18 cellular contexts compared by ENCODE assay signal in genomic region chr7:117592011-117592635, GRCh38.
DNase-seq lines count a peak whose midpoint lies in the region; FAIRE-seq and TF ChIP-seq lines count a peak whose summit lies in the region.
"Had no signal": no experiment of that assay in that cellular context is flagged by ENCODE, and none has a peak within 500 bp of the region (broad histone marks: within the 10 kb centered on the region; RNA-seq: fewer than 3 reads in every experiment).

No MANE protein-coding gene starts in this region.

- H3K4me2 ChIP-seq in H1 (ENCODE audit: insufficient read depth in 1 of 2, low read depth in 2 of 2, low read length in 2 of 2): no peak overlapping the region
- no peak overlapping the region for H3K4me2 ChIP-seq in neural progenitor cell
- H3K4me2 ChIP-seq: BLaER1 treated with 17β-estradiol and CSF1 and Interleukin-3, amounts not matched to agents 10 nM and 100 nM had no signal

- POLR2A ChIA-PET in H1 (lab: Charles Lee; ENCODE audit: partially characterized antibody): no interaction called here

- H4K5ac ChIP-seq in H1 (ENCODE audit: insufficient read length, low read depth, low read length): no peak overlapping the region

- no peak overlapping the region for H4K8ac ChIP-seq in H1 (ENCODE audit: extremely low read depth, insufficient read depth, low read length)

- TF ChIP-seq CTCF in H1 (IDR thresholded peaks at IDR 0.05; ENCODE audit: control extremely low read depth in 1 of 3, insufficient read depth in 1 of 3, low read depth in 1 of 3, low read length in 3 of 3) (no peak), neural progenitor cell (IDR thresholded peaks at IDR 0.05) (no peak)

- H2BK15ac ChIP-seq in H1 (ENCODE audit: low read length): no peak overlapping the region

- H2BK5ac ChIP-seq in H1 (ENCODE audit: low read depth, low read length): no peak overlapping the region

- no peak overlapping the region for H3K4me3 ChIP-seq in H1 (ENCODE audit: extremely low read depth in 1 of 4, insufficient read depth in 2 of 4, low read depth in 3 of 4, low read length in 4 of 4)
- no peak overlapping the region for H3K4me3 ChIP-seq in neural progenitor cell
- H3K4me3 ChIP-seq: BLaER1 treated with 17β-estradiol and CSF1 and Interleukin-3, amounts not matched to agents 10 nM and 100 nM; GM23248; HAP-1 had no signal

- H2BK12ac ChIP-seq in H1 (ENCODE audit: low read depth, low read length): no peak overlapping the region

- no peak overlapping the region for H3K27ac Mint-ChIP-seq in neural progenitor cell
- H3K27ac Mint-ChIP-seq: CD4-positive, CD25-positive, alpha-beta regulatory T cell had no signal

- H4K20me1 ChIP-seq in H1 (replicated peaks in 1 of 2; ENCODE audit: control insufficient read depth in 1 of 2, insufficient read depth in 2 of 2, low read length in 2 of 2) (no peaks in the 10 kb centered on the region), neural progenitor cell (ENCODE audit: low read depth) (no peaks in the 10 kb centered on the region)
- H4K20me1 ChIP-seq: BLaER1 treated with 17β-estradiol and CSF1 and Interleukin-3, amounts not matched to agents 10 nM and 100 nM had no signal

- FAIRE-seq in H1 (lab: Jason Lieb, UNC): no peak
- FAIRE-seq: HepG2 had no signal

- peaks cover 2% of the 10 kb centered on the region for H3K4me1 Mint-ChIP-seq in neural progenitor cell
- H3K4me1 Mint-ChIP-seq: CD4-positive, CD25-positive, alpha-beta regulatory T cell had no signal

- DNase-seq in NCI-H748 (lab: John Stamatoyannopoulos, UW; ENCODE audit: unreplicated experiment): peak; percentile 26
- no peak for DNase-seq in NCI-H748 treated with DMSO at 0.1 percent for 48 hours (lab: John Stamatoyannopoulos, UW)
- no peak for DNase-seq in H1 (ENCODE audit: low read depth in 1 of 2, low spot score in 2 of 2)
- peak; percentile 16 for DNase-seq in neural progenitor cell (ENCODE audit: low spot score)
- no peak for DNase-seq in 8988T
- no peak for DNase-seq in NOMO-1 (lab: John Stamatoyannopoulos, UW; ENCODE audit: unreplicated experiment in 2 of 2)
- DNase-seq in iPS-NIHi7 (ENCODE audit: extremely low spot score): no peak
- DNase-seq: ACHN; CD4-positive, CD25-positive, alpha-beta regulatory T cell; DMS153; DMS79 treated with DMSO at 0.1 percent for 48 hours; GDM1; GM23248 had no signal

- WGBS in H1 (ENCODE audit: extremely low coverage in 1 of 2, insufficient coverage in 1 of 2, insufficient read length in 1 of 2, insufficient replicate concordance in 2 of 2, low coverage in 1 of 2, low lambda C conversion rate in 2 of 2, missing lambda C conversion rate in 1 of 2), 2 experiments: 86% methylated on average over 11 of the region's 11 CpGs; no CpG with 5 or more reads in 1 of the 2 experiments

- no peak overlapping the region for H3K18ac ChIP-seq in H1 (ENCODE audit: extremely low read depth, low read length)

- no peak overlapping the region for H3K23ac ChIP-seq in H1 (ENCODE audit: insufficient read length)

- no peaks in the 10 kb centered on the region for H3K79me2 ChIP-seq in H1 (ENCODE audit: control insufficient read depth in 1 of 2, insufficient read depth in 2 of 2, low read length in 2 of 2)
- no peaks in the 10 kb centered on the region for H3K79me2 ChIP-seq in neural progenitor cell (ENCODE audit: low read depth)

- H3K9me3 ChIP-seq in KOPT-K1 (ENCODE audit: insufficient read depth, low read length, poor library complexity, severe bottlenecking) (peaks cover 16% of the 10 kb centered on the region), H1 (ENCODE audit: insufficient read depth in 2 of 2, low read depth in 1 of 2, low read length in 1 of 2) (peaks cover 0 to 6% of the 10 kb centered on the region in 2 experiments; a peak in 1 of 4 replicates), neural progenitor cell (ENCODE audit: low read depth) (no peaks in the 10 kb centered on the region)
- H3K9me3 ChIP-seq: HAP-1 had no signal

- H3K79me1 ChIP-seq in H1 (ENCODE audit: low read depth, low read length): no peaks in the 10 kb centered on the region

- H3K23me2 ChIP-seq in H1 (ENCODE audit: low read depth, low read length): no peaks in the 10 kb centered on the region

- H3K36me3 Mint-ChIP-seq in neural progenitor cell: no peaks in the 10 kb centered on the region
- H3K36me3 Mint-ChIP-seq: CD4-positive, CD25-positive, alpha-beta regulatory T cell had no signal

- H3K27me3 ChIP-seq in H1 (replicated peaks in 1 of 4; ENCODE audit: control insufficient read depth in 3 of 4, extremely low read depth in 1 of 4, insufficient read depth in 3 of 4, low read length in 3 of 4) (no peaks in the 10 kb centered on the region), neural progenitor cell (no peaks in the 10 kb centered on the region)
- H3K27me3 ChIP-seq: BLaER1 treated with 17β-estradiol and CSF1 and Interleukin-3, amounts not matched to agents 10 nM and 100 nM had no signal

- TF ChIP-seq EP300 in H1 (IDR thresholded peaks at IDR 0.05; ENCODE audit: borderline replicate concordance in 1 of 2, low read depth in 2 of 2, low read length in 2 of 2): no peak

- H2AK5ac ChIP-seq in H1 (ENCODE audit: low read depth, low read length): no peak overlapping the region

- no peak overlapping the region for H2BK20ac ChIP-seq in H1 (ENCODE audit: low read length)

- no peak overlapping the region for H4K91ac ChIP-seq in H1 (replicated peaks; ENCODE audit: insufficient read length, low read length)

- no peak overlapping the region for H3K4ac ChIP-seq in H1 (replicated peaks; ENCODE audit: insufficient read length, low read depth, low read length)

- no peak for TF ChIP-seq POLR2A in H1 (IDR thresholded peaks at IDR 0.05; ENCODE audit: control extremely low read depth in 1 of 2, low read depth in 2 of 2, low read length in 2 of 2)

- H2AFZ ChIP-seq in H1 (ENCODE audit: low read length): peak overlapping the region; percentile 77; the same call in 1 of the 2 replicates
- peak overlapping the region; percentile 11 for H2AFZ ChIP-seq in neural progenitor cell (replicated peaks)
- H2AFZ ChIP-seq: GM23248 had no signal

- H3K4me1 ChIP-seq in H1 (replicated peaks in 1 of 4; ENCODE audit: control insufficient read depth in 3 of 4, insufficient read depth in 4 of 4, low read length in 3 of 4) (no peaks in the 10 kb centered on the region), neural progenitor cell (no peaks in the 10 kb centered on the region)
- H3K4me1 ChIP-seq: HAP-1 had no signal

- no peaks in the 10 kb centered on the region for H3K27me3 Mint-ChIP-seq in neural progenitor cell (ENCODE audit: insufficient read depth, low read depth)
- H3K27me3 Mint-ChIP-seq: CD4-positive, CD25-positive, alpha-beta regulatory T cell had no signal

- H2BK120ac ChIP-seq in H1 (replicated peaks; ENCODE audit: low read depth, low read length): no peak overlapping the region

- H3F3A ChIP-seq in neural progenitor cell (ENCODE audit: low read depth): no peaks in the 10 kb centered on the region

- peak overlapping the region; percentile 97 for H3K27ac ChIP-seq in KOPT-K1 (ENCODE audit: low read depth, low read length, poor library complexity, severe bottlenecking)
- H3K27ac ChIP-seq in H1 (ENCODE audit: low read depth, low read length): no peak overlapping the region
- H3K27ac ChIP-seq in neural progenitor cell: no peak overlapping the region
- H3K27ac ChIP-seq: 22Rv1; BLaER1 treated with 17β-estradiol and CSF1 and Interleukin-3, amounts not matched to agents 10 nM and 100 nM; GM23248 had no signal

- no peak overlapping the region for H3K14ac ChIP-seq in H1 (ENCODE audit: insufficient read length)

- H3K9me3 Mint-ChIP-seq in neural progenitor cell: peaks cover 4% of the 10 kb centered on the region
- H3K9me3 Mint-ChIP-seq: CD4-positive, CD25-positive, alpha-beta regulatory T cell had no signal

- H3K36me3 ChIP-seq in KOPT-K1 (ENCODE audit: insufficient read depth, low read length) (peaks cover 24% of the 10 kb centered on the region), H1 (ENCODE audit: control insufficient read depth in 2 of 4, insufficient read depth in 4 of 4, low read length in 3 of 4) (no peaks in the 10 kb centered on the region), neural progenitor cell (no peaks in the 10 kb centered on the region)
- H3K36me3 ChIP-seq: BLaER1 treated with 17β-estradiol and CSF1 and Interleukin-3, amounts not matched to agents 10 nM and 100 nM; HAP-1 had no signal

- no peak overlapping the region for H3K4me3 Mint-ChIP-seq in neural progenitor cell
- H3K4me3 Mint-ChIP-seq: CD4-positive, CD25-positive, alpha-beta regulatory T cell had no signal

- no peak overlapping the region for H3K9ac ChIP-seq in H1 (replicated peaks in 1 of 4; ENCODE audit: extremely low read depth in 1 of 4, low read depth in 3 of 4, low read length in 3 of 4)
- no peak overlapping the region for H3K9ac ChIP-seq in neural progenitor cell
- H3K9ac ChIP-seq: BLaER1 treated with 17β-estradiol and CSF1 and Interleukin-3, amounts not matched to agents 10 nM and 100 nM; GM23248 had no signal

- H3K56ac ChIP-seq in H1 (replicated peaks; ENCODE audit: insufficient read length, low read depth, low read length): no peak overlapping the region

- TF ChIP-seq RAD21 in H1 (IDR thresholded peaks at IDR 0.05 in 1 of 2, conservative IDR thresholded peaks at IDR 0.05 in 1 of 2; ENCODE audit: low read depth in 2 of 2, low read length in 2 of 2): peak in 1 of 2 experiments; percentile 6; a peak in 1 of 4 replicates

- CTCF ChIA-PET in H1 (lab: Charles Lee; ENCODE audit: partially characterized antibody): interaction anchor here (1.6 kb wide), 1 partner anchor 187 kb away, joined by 3 read pairs; no protein-coding TSS in a partner anchor

TF ChIP-seq in H1, 55 proteins besides CTCF, POLR2A, EP300 and RAD21:
- TF ChIP-seq ATF3 (IDR thresholded peaks at IDR 0.05; ENCODE audit: insufficient read depth, low read depth, low read length) (no peak), TEAD4 (IDR thresholded peaks at IDR 0.05; ENCODE audit: low read depth, low read length) (no peak), RBBP5 (IDR thresholded peaks at IDR 0.05; ENCODE audit: borderline replicate concordance, low read depth, low read length) (no peak), JUND (IDR thresholded peaks at IDR 0.05; ENCODE audit: low read length) (no peak), HDAC2 (IDR thresholded peaks at IDR 0.05; ENCODE audit: borderline replicate concordance in 1 of 2, low read depth in 2 of 2, low read length in 2 of 2) (no peak), KDM4A (IDR thresholded peaks at IDR 0.05; ENCODE audit: low read depth, low read length, severe bottlenecking) (no peak), RNF2 (IDR thresholded peaks at IDR 0.05; ENCODE audit: borderline replicate concordance, low read depth, low read length, missing control alignments, poor library complexity, severe bottlenecking) (no peak), CBX8 (IDR thresholded peaks at IDR 0.05; ENCODE audit: borderline replicate concordance, low read depth, low read length) (no peak), TCF12 (IDR thresholded peaks at IDR 0.05; ENCODE audit: low read depth, low read length) (no peak), CHD1 (IDR thresholded peaks at IDR 0.05; ENCODE audit: low read depth, low read length) (no peak), EZH2 (IDR thresholded peaks at IDR 0.05; ENCODE audit: low read depth, low read length, severe bottlenecking) (no peak)

Comparison
In these comparisons a context has a peak if more than half of its experiments do, and no peak if none do; other contexts are left out.
1. DNase-seq: peak in NCI-H748 (single experiment) and neural progenitor cell (single experiment); none in NCI-H748 treated with DMSO at 0.1 percent for 48 hours (single experiment), H1 (0 of 2), 8988T (single experiment), NOMO-1 (0 of 2) and iPS-NIHi7 (single experiment).